ENCODE assay signal across 31 cellular contexts in the genomic region with DNA sequence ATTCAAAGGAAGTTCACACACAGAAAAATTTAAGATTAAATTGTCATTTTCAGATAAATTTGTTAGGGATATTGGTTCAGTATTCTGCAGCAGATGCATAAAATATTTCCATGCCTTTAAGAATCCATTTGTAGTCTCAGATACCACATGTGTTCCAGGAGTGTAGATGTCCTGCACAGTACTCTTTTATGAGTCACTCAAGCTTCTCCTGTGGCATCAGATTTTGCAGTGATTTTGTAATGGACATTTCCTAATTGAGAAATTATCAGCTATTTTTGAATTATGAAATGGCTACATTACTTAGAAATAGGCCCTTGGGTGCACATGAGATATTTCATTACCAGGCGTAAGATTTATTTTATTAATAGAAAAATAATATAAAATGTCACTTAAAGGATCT. TPM values are rescaled to one million over a fixed set of nuclear protein-coding genes. Genes with fewer than 3 reads are reported as not detected.
"Had no signal": no experiment of that assay in that cellular context is flagged by ENCODE, and none has a peak within 500 bp of the region (broad histone marks: within the 10 kb centered on the region; RNA-seq: fewer than 3 reads in every experiment).

No MANE protein-coding gene starts in this region.

- DNase-seq: activated CD4-positive, alpha-beta T cell treated with anti-CD3 and anti-CD28 coated beads, Interleukin-2, amount 10 ng/mL, durations not matched to agents 7 days and 5 days; activated CD4-positive, alpha-beta T cell treated with anti-CD3 and anti-CD28 coated beads, Interleukin-2, amount 50 U/mL, for 48 hours; activated CD8-positive, alpha-beta T cell treated with anti-CD3 and anti-CD28 coated beads, Interleukin-2, amount 10 ng/mL, durations not matched to agents 7 days and 5 days; activated gamma-delta T cell treated with Interleukin-2 at 50 U/mL for 16 hours; activated naive CD4-positive, alpha-beta T cell treated with anti-CD3 and anti-CD28 coated beads for 36 hours; activated naive CD8-positive, alpha-beta T cell treated with anti-CD3 and anti-CD28 coated beads, Interleukin-2, amount 50 U/mL, for 24 hours; activated T-cell treated with anti-CD3 and anti-CD28 coated beads, Interleukin-2, amount 50 U/mL, for 24 hours; amniotic stem cell; aorta; brain microvascular endothelial cell; MG63; NCI-H1048; NCI-H1105 treated with DMSO at 0.1 percent for 48 hours; NCI-H1436; NCI-H1694; NCI-H1930; NCI-H2081 treated with DMSO at 0.1 percent for 48 hours; NCI-H345; NCI-H524 treated with DMSO at 0.1 percent for 48 hours; SHP77; SJCRH30 had no signal

- H3K4me1 Mint-ChIP-seq: activated CD4-positive, alpha-beta T cell treated with anti-CD3 and anti-CD28 coated beads, Interleukin-2, amount 10 ng/mL, durations not matched to agents 7 days and 5 days; activated naive CD8-positive, alpha-beta T cell treated with anti-CD3 and anti-CD28 coated beads, Interleukin-2, amount 50 U/mL, for 24 hours; central memory CD8-positive, alpha-beta T cell had no signal

- H3K4me3 ChIP-seq: cardiac muscle cell, K562, MG63, SJCRH30, SK-N-MC had no signal

- H3K27ac Mint-ChIP-seq: activated CD4-positive, alpha-beta T cell treated with anti-CD3 and anti-CD28 coated beads, Interleukin-2, amount 10 ng/mL, durations not matched to agents 7 days and 5 days; activated CD8-positive, alpha-beta T cell treated with anti-CD3 and anti-CD28 coated beads, Interleukin-2, amount 10 ng/mL, durations not matched to agents 7 days and 5 days; activated naive CD4-positive, alpha-beta T cell treated with anti-CD3 and anti-CD28 coated beads for 36 hours; activated naive CD8-positive, alpha-beta T cell; activated naive CD8-positive, alpha-beta T cell treated with anti-CD3 and anti-CD28 coated beads, Interleukin-2, amount 50 U/mL, for 24 hours; activated T-cell treated with anti-CD3 and anti-CD28 coated beads, Interleukin-2, amount 50 U/mL, for 24 hours; activated T-helper 2 cell treated with anti-CD3 and anti-CD28 coated beads, Interferon-gamma antibody, Interleukin-2, Interleukin-4, amounts not matched to agents 10 μg/mL and 5 μg/mL and 100 μg/mL, durations not matched to agents 14 hours and 24 hours and 36 hours; T-helper 1 cell treated with Interleukin-12 subunit alpha and Interleukin-12 subunit beta and Interleukin-4 antibody, amounts not matched to agents 30 μg/mL and 1 μg/mL, for 36 hours; T-helper 2 cell treated with Interferon-gamma antibody and Interleukin-4, amounts not matched to agents 5 μg/mL and 100 μg/mL, for 36 hours had no signal

- H3K27me3 Mint-ChIP-seq: activated CD4-positive, alpha-beta T cell treated with anti-CD3 and anti-CD28 coated beads, Interleukin-2, amount 10 ng/mL, durations not matched to agents 7 days and 5 days had no signal

- ATAC-seq: activated CD8-positive, alpha-beta T cell treated with anti-CD3 and anti-CD28 coated beads, Interleukin-2, amount 10 ng/mL, durations not matched to agents 7 days and 5 days; activated naive CD8-positive, alpha-beta T cell treated with anti-CD3 and anti-CD28 coated beads, Interleukin-2, amount 50 U/mL, for 24 hours; K562; Panc1 had no signal

- H3K4me3 Mint-ChIP-seq: activated CD4-positive, alpha-beta T cell treated with anti-CD3 and anti-CD28 coated beads, Interleukin-2, amount 10 ng/mL, durations not matched to agents 7 days and 5 days; activated CD8-positive, alpha-beta T cell treated with anti-CD3 and anti-CD28 coated beads, Interleukin-2, amount 10 ng/mL, durations not matched to agents 7 days and 5 days; activated naive CD4-positive, alpha-beta T cell treated with anti-CD3 and anti-CD28 coated beads for 36 hours; activated naive CD8-positive, alpha-beta T cell; activated naive CD8-positive, alpha-beta T cell treated with anti-CD3 and anti-CD28 coated beads, Interleukin-2, amount 50 U/mL, for 24 hours; activated T-cell treated with anti-CD3 and anti-CD28 coated beads, Interleukin-2, amount 50 U/mL, for 24 hours; central memory CD8-positive, alpha-beta T cell; T-helper 1 cell treated with Interleukin-12 subunit alpha and Interleukin-12 subunit beta and Interleukin-4 antibody, amounts not matched to agents 30 μg/mL and 1 μg/mL, for 36 hours; T-helper 2 cell treated with Interferon-gamma antibody and Interleukin-4, amounts not matched to agents 5 μg/mL and 100 μg/mL, for 36 hours had no signal

- H3K9me3 Mint-ChIP-seq: activated CD4-positive, alpha-beta T cell treated with anti-CD3 and anti-CD28 coated beads, Interleukin-2, amount 10 ng/mL, durations not matched to agents 7 days and 5 days; activated naive CD4-positive, alpha-beta T cell treated with anti-CD3 and anti-CD28 coated beads for 36 hours; activated naive CD8-positive, alpha-beta T cell treated with anti-CD3 and anti-CD28 coated beads, Interleukin-2, amount 50 U/mL, for 24 hours; activated T-cell treated with anti-CD3 and anti-CD28 coated beads, Interleukin-2, amount 50 U/mL, for 24 hours; activated T-helper 2 cell treated with anti-CD3 and anti-CD28 coated beads, Interferon-gamma antibody, Interleukin-2, Interleukin-4, amounts not matched to agents 10 μg/mL and 5 μg/mL and 100 μg/mL, durations not matched to agents 14 hours and 24 hours and 36 hours; central memory CD8-positive, alpha-beta T cell; T-helper 1 cell treated with Interleukin-12 subunit alpha and Interleukin-12 subunit beta and Interleukin-4 antibody, amounts not matched to agents 30 μg/mL and 1 μg/mL, for 36 hours; T-helper 2 cell treated with Interferon-gamma antibody and Interleukin-4, amounts not matched to agents 5 μg/mL and 100 μg/mL, for 36 hours had no signal

RNA-seq across cellular contexts. Expression of gene MMP3, which starts 18.9 kb away (rescaled TPM):
- total RNA-seq: activated CD4-positive, alpha-beta T cell treated with anti-CD3 and anti-CD28 coated beads, Interleukin-2, amount 10 ng/mL, durations not matched to agents 7 days and 5 days; activated CD8-positive, alpha-beta T cell treated with anti-CD3 and anti-CD28 coated beads, Interleukin-2, amount 10 ng/mL, durations not matched to agents 7 days and 5 days; activated naive CD4-positive, alpha-beta T cell treated with anti-CD3 and anti-CD28 coated beads for 36 hours; activated T-helper 2 cell treated with anti-CD3 and anti-CD28 coated beads, Interferon-gamma antibody, Interleukin-2, Interleukin-4, amounts not matched to agents 10 μg/mL and 5 μg/mL and 100 μg/mL, durations not matched to agents 14 hours and 24 hours and 36 hours; cardiac muscle cell; K562; NCI-H460 had no signal
- polyA plus RNA-seq: aorta, cardiac muscle cell, K562 had no signal

RNA-seq across cellular contexts. Expression of gene MMP1, which starts 26.6 kb away (rescaled TPM):
- total RNA-seq: activated CD4-positive, alpha-beta T cell treated with anti-CD3 and anti-CD28 coated beads, Interleukin-2, amount 10 ng/mL, durations not matched to agents 7 days and 5 days; activated CD8-positive, alpha-beta T cell treated with anti-CD3 and anti-CD28 coated beads, Interleukin-2, amount 10 ng/mL, durations not matched to agents 7 days and 5 days; activated naive CD4-positive, alpha-beta T cell treated with anti-CD3 and anti-CD28 coated beads for 36 hours; activated T-helper 2 cell treated with anti-CD3 and anti-CD28 coated beads, Interferon-gamma antibody, Interleukin-2, Interleukin-4, amounts not matched to agents 10 μg/mL and 5 μg/mL and 100 μg/mL, durations not matched to agents 14 hours and 24 hours and 36 hours; cardiac muscle cell; SJCRH30 had no signal

RNA-seq across cellular contexts. Expression of gene MMP10, which starts 44.1 kb away (rescaled TPM):
- total RNA-seq: activated CD4-positive, alpha-beta T cell treated with anti-CD3 and anti-CD28 coated beads, Interleukin-2, amount 10 ng/mL, durations not matched to agents 7 days and 5 days; activated CD8-positive, alpha-beta T cell treated with anti-CD3 and anti-CD28 coated beads, Interleukin-2, amount 10 ng/mL, durations not matched to agents 7 days and 5 days; activated naive CD4-positive, alpha-beta T cell treated with anti-CD3 and anti-CD28 coated beads for 36 hours; activated T-helper 2 cell treated with anti-CD3 and anti-CD28 coated beads, Interferon-gamma antibody, Interleukin-2, Interleukin-4, amounts not matched to agents 10 μg/mL and 5 μg/mL and 100 μg/mL, durations not matched to agents 14 hours and 24 hours and 36 hours; aorta; cardiac muscle cell; K562; SJCRH30 had no signal
- polyA plus RNA-seq: cardiac muscle cell, K562 had no signal

RNA-seq across cellular contexts. Expression of gene MMP12, which starts 50.2 kb away (rescaled TPM):
- total RNA-seq: activated CD4-positive, alpha-beta T cell treated with anti-CD3 and anti-CD28 coated beads, Interleukin-2, amount 10 ng/mL, durations not matched to agents 7 days and 5 days; activated CD8-positive, alpha-beta T cell treated with anti-CD3 and anti-CD28 coated beads, Interleukin-2, amount 10 ng/mL, durations not matched to agents 7 days and 5 days; activated naive CD4-positive, alpha-beta T cell treated with anti-CD3 and anti-CD28 coated beads for 36 hours; activated T-helper 2 cell treated with anti-CD3 and anti-CD28 coated beads, Interferon-gamma antibody, Interleukin-2, Interleukin-4, amounts not matched to agents 10 μg/mL and 5 μg/mL and 100 μg/mL, durations not matched to agents 14 hours and 24 hours and 36 hours; cardiac muscle cell; K562; NCI-H460; SJCRH30 had no signal
- polyA plus RNA-seq: cardiac muscle cell, K562 had no signal
